In the genomic region with DNA sequence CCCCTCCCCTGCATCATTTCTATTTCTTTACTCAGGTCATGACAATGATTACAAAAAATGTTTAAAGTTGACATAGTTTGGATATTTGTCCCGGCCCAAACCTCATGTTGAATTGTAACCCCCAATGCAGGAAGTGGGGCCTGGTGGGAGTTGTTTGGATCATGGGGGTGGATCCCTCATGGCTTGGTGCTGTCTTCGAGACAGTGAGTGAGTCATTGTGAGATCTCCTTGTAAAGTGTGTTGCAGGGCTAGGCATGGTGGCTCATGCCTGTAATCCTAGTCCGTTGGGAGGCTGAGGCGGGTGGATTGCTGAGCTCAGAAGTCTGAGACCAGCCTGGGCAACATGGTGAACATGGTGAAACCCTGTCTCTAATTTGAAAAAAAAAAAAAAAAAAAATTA, we compare ENCODE assay signal across 22 cellular contexts.
"Had no signal": no experiment of that assay in that cellular context is flagged by ENCODE, and none has a peak within 500 bp of the region (broad histone marks: within the 10 kb centered on the region; RNA-seq: fewer than 3 reads in every experiment).

No MANE protein-coding gene starts in this region.

- H3K27me3 ChIP-seq: heart left ventricle, neutrophil, pancreas, right atrium auricular region, thyroid gland had no signal

- H3K4me3 ChIP-seq: heart left ventricle, pancreas, psoas muscle, right atrium auricular region, thyroid gland had no signal

- FAIRE-seq: pancreas had no signal

- H3K4me1 ChIP-seq: heart left ventricle, psoas muscle, thyroid gland had no signal

- ATAC-seq: activated CD4-positive, alpha-beta T cell treated with anti-CD3 and anti-CD28 coated beads for 36 hours; activated naive CD8-positive, alpha-beta T cell treated with anti-CD3 and anti-CD28 coated beads, Interleukin-2, amount 50 U/mL, for 24 hours; heart left ventricle; left cardiac atrium; pancreas; psoas muscle; WTC11 had no signal

- DNase-seq: activated CD4-positive, alpha-beta T cell treated with anti-CD3 and anti-CD28 coated beads for 36 hours; activated CD4-positive, alpha-beta T cell treated with anti-CD3 and anti-CD28 coated beads, Interleukin-2, amount 50 U/mL, for 4 hours; activated CD8-positive, alpha-beta memory T cell treated with anti-CD3 and anti-CD28 coated beads for 24 hours; activated CD8-positive, alpha-beta memory T cell treated with anti-CD3 and anti-CD28 coated beads, Interleukin-2, amount 50 U/mL, for 4 hours; activated naive CD4-positive, alpha-beta T cell treated with anti-CD3 and anti-CD28 coated beads for 36 hours; activated naive CD8-positive, alpha-beta T cell treated with anti-CD3 and anti-CD28 coated beads, Interleukin-2, amount 50 U/mL, for 24 hours; activated T-cell treated with anti-CD3 and anti-CD28 coated beads, Interleukin-2, amount 50 U/mL, for 48 hours; cortex of kidney; endodermal cell; heart left ventricle; islet precursor cell; left cardiac atrium; pancreas; psoas muscle; stimulated activated CD4-positive, alpha-beta T cell treated with anti-CD3 and anti-CD28 coated beads, Interleukin-12 subunit alpha, Interleukin-12 subunit beta, amount 100 ng/mL, for 4 hours; stimulated activated CD4-positive, alpha-beta T cell treated with anti-CD3 and anti-CD28 coated beads, Interleukin-4, amount 100 ng/mL, for 4 hours; substantia nigra; thyroid gland had no signal

- H3K27ac ChIP-seq: epithelial cell of prostate, heart left ventricle, neutrophil, pancreas, psoas muscle, right atrium auricular region, thyroid gland had no signal

- H3K9me3 ChIP-seq: heart left ventricle, neutrophil, pancreas, psoas muscle, right atrium auricular region, thyroid gland had no signal

- H3K36me3 ChIP-seq: heart left ventricle, neutrophil, pancreas, right atrium auricular region, thyroid gland had no signal
